Comparison of ENCODE assay signal across 1 cellular context in the genomic region with DNA sequence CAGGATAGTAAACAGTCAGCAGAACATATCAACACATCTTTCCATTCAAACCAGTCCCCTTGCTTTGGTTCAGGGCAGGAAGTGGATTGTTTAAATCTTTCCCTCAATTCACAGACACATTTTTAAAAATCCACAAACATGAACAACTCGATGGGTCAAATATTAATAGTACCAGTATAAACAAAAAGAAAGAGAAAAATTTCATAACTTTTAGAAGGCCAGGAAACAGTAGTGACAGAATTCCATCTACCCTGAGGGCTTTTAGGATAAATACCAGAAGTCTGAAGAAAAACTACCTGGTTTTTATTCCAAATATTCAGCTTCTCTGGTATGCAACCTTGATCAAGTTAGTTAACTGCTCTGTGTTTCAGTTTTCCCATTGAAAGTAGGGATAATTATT.
TF ChIP-seq lines count a peak whose summit lies in the region.

No MANE protein-coding gene starts in this region.

TF ChIP-seq in endothelial cell of umbilical vein, 7 proteins besides CTCF, POLR2A, EP300 and RAD21:
- TF ChIP-seq, protein P1, sequence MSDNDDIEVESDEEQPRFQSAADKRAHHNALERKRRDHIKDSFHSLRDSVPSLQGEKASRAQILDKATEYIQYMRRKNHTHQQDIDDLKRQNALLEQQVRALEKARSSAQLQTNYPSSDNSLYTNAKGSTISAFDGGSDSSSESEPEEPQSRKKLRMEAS (IDR thresholded peaks at IDR 0.05; ENCODE audit: insufficient read depth, insufficient read length): no peak
- TF ChIP-seq FOS (IDR thresholded peaks at IDR 0.05; ENCODE audit: borderline replicate concordance, insufficient read depth, low read length) (no peak), MYC (IDR thresholded peaks at IDR 0.05; ENCODE audit: low read depth, low read length) (no peak), POLR2AphosphoS5 (IDR thresholded peaks at IDR 0.05; ENCODE audit: insufficient read depth, low read depth, low read length) (no peak), EZH2 (IDR thresholded peaks at IDR 0.05; ENCODE audit: borderline replicate concordance, low read depth, low read length, severe bottlenecking) (no peak), GATA2 (IDR thresholded peaks at IDR 0.05; ENCODE audit: insufficient read depth, insufficient read length, low read depth, low read length) (no peak), JUN (IDR thresholded peaks at IDR 0.05; ENCODE audit: borderline replicate concordance, insufficient read depth, insufficient read length, low read depth) (no peak)
